In genomic region chr7:144247676-144248330, GRCh38 we compare ENCODE assay signal across 10 cellular contexts. TPM values are rescaled to one million over a fixed set of nuclear protein-coding genes. Genes with fewer than 3 reads are reported as not detected.
"Had no signal": no experiment of that assay in that cellular context is flagged by ENCODE, and none has a peak within 500 bp of the region (broad histone marks: within the 10 kb centered on the region; RNA-seq: fewer than 3 reads in every experiment).

No MANE protein-coding gene starts in this region.

RNA-seq across cellular contexts. Expression of gene OR2A42, which starts 8.4 kb away (rescaled TPM):
- total RNA-seq: OCI-LY7, PC-9, Peyer's patch, Right ventricle myocardium inferior, Right ventricle myocardium superior, SJCRH30, SJSA1, SK-MEL-5 had no signal
- polyA plus RNA-seq: SK-N-SH had no signal

RNA-seq across cellular contexts. Expression of gene OR2A7, which starts 16.8 kb away (rescaled TPM):
- total RNA-seq: OCI-LY7, SJCRH30, SJSA1, SK-MEL-5 had no signal
- polyA plus RNA-seq: SK-N-SH had no signal

RNA-seq across cellular contexts. Expression of gene CTAGE8, which starts 21.3 kb away (rescaled TPM):
- total RNA-seq: OCI-LY7, RPMI7951, SJCRH30, SJSA1, SK-MEL-5 had no signal
- polyA plus RNA-seq: SK-N-SH had no signal

RNA-seq across cellular contexts. Expression of gene ARHGEF35, which starts 52.2 kb away (rescaled TPM):
- total RNA-seq: OCI-LY7, SJCRH30, SK-MEL-5 had no signal
